ENCODE assay signal across 14 cellular contexts in genomic region chr16:4134434-4134833, GRCh38. TPM values are rescaled to one million over a fixed set of nuclear protein-coding genes. Genes with fewer than 3 reads are reported as not detected.
DNase-seq lines count a peak whose midpoint lies in the region; ATAC-seq and TF ChIP-seq lines count a peak whose summit lies in the region.
"Had no signal": no experiment of that assay in that cellular context is flagged by ENCODE, and none has a peak within 500 bp of the region (broad histone marks: within the 10 kb centered on the region; RNA-seq: fewer than 3 reads in every experiment).

No MANE protein-coding gene starts in this region.

- DNase-seq in astrocyte of the hippocampus (ENCODE audit: low read depth, low spot score) = peak; percentile 20
- DNase-seq in left lung = no peak
- no peak for DNase-seq in mesothelial cell of epicardium (ENCODE audit: low spot score in 2 of 2, unreplicated experiment in 2 of 2)
- no peak for DNase-seq in progenitor cell of endocrine pancreas (ENCODE audit: low spot score, unreplicated experiment)
- DNase-seq: BE2C; C1 segment of cervical spinal cord; CD4-positive, CD25-positive, alpha-beta regulatory T cell; CD8-positive, alpha-beta memory T cell; COR-L47; GOT3 had no signal

- intact Hi-C loops in left lung (cut with DNase I) = no loop called here

- no peak for TF ChIP-seq CTCF in HEK293 (tag by site-specific recombination; IDR thresholded peaks at IDR 0.05)
- TF ChIP-seq CTCF in left lung (IDR thresholded peaks at IDR 0.05) = no peak
- TF ChIP-seq CTCF in mesothelial cell of epicardium (IDR thresholded peaks at IDR 0.05; ENCODE audit: unreplicated experiment) = no peak
- no peak for TF ChIP-seq CTCF in progenitor cell of endocrine pancreas (IDR thresholded peaks at IDR 0.05; ENCODE audit: unreplicated experiment)

- no peaks in the 10 kb centered on the region for H3K36me3 ChIP-seq in HEK293 (ENCODE audit: control insufficient read depth in 2 of 2, insufficient read depth in 1 of 2, low read length in 2 of 2)
- H3K36me3 ChIP-seq in left lung = no peaks in the 10 kb centered on the region
- H3K36me3 ChIP-seq: BE2C had no signal

- H3K4me1 Mint-ChIP-seq in mesothelial cell of epicardium = peaks cover 10% of the 10 kb centered on the region
- peaks cover 5% of the 10 kb centered on the region for H3K4me1 Mint-ChIP-seq in progenitor cell of endocrine pancreas (ENCODE audit: low read depth)
- H3K4me1 Mint-ChIP-seq: CD8-positive, alpha-beta memory T cell had no signal

- no peak overlapping the region for H3K27ac ChIP-seq in HEK293 (ENCODE audit: extremely low read depth, low read depth, low read length)
- H3K27ac ChIP-seq in left lung = no peak overlapping the region

- H3K4me1 ChIP-seq in HEK293 (ENCODE audit: control insufficient read depth, insufficient read depth, low read length) (no peaks in the 10 kb centered on the region), left lung (no peaks in the 10 kb centered on the region)
- H3K4me1 ChIP-seq: BE2C had no signal

- H3K27ac Mint-ChIP-seq in mesothelial cell of epicardium = no peak overlapping the region
- no peak overlapping the region for H3K27ac Mint-ChIP-seq in progenitor cell of endocrine pancreas
- H3K27ac Mint-ChIP-seq: CD4-positive, CD25-positive, alpha-beta regulatory T cell; CD8-positive, alpha-beta memory T cell had no signal

- H3K4me3 ChIP-seq in HEK293 (ENCODE audit: low read depth, low read length) (no peak overlapping the region), left lung (no peak overlapping the region)

- H3K9me3 ChIP-seq in HEK293 (ENCODE audit: control insufficient read depth, insufficient read depth, low read depth, low read length) (no peaks in the 10 kb centered on the region), left lung (peaks cover 0 to 4% of the 10 kb centered on the region in 2 donors)
- H3K9me3 ChIP-seq: BE2C had no signal

- no peaks in the 10 kb centered on the region for H3K27me3 ChIP-seq in left lung
- H3K27me3 ChIP-seq: BE2C had no signal

- POLR2A ChIA-PET in HEK293 (lab: Yijun Ruan, JAX) = interaction anchor here (0.6 kb wide), 1 partner anchor 1994 kb away, joined by 3 read pairs; no protein-coding TSS in a partner anchor

- H3K9me3 Mint-ChIP-seq in mesothelial cell of epicardium (no peaks in the 10 kb centered on the region), progenitor cell of endocrine pancreas (ENCODE audit: low read depth) (no peaks in the 10 kb centered on the region)
- H3K9me3 Mint-ChIP-seq: CD8-positive, alpha-beta memory T cell had no signal

- no peaks in the 10 kb centered on the region for H3K27me3 Mint-ChIP-seq in mesothelial cell of epicardium (ENCODE audit: low read depth)
- H3K27me3 Mint-ChIP-seq in progenitor cell of endocrine pancreas = peaks cover 24% of the 10 kb centered on the region

- no peaks in the 10 kb centered on the region for H3K36me3 Mint-ChIP-seq in mesothelial cell of epicardium
- H3K36me3 Mint-ChIP-seq in progenitor cell of endocrine pancreas (ENCODE audit: insufficient read depth) = no peaks in the 10 kb centered on the region

- CTCF ChIA-PET in HEK293 (lab: Yijun Ruan, JAX) = no interaction called here

- ATAC-seq in left lung (peak; percentile 19), GM21529 (IDR thresholded peaks at IDR 0.05; ENCODE audit: unreplicated experiment) (no peak), GM21360 (IDR thresholded peaks at IDR 0.05; ENCODE audit: unreplicated experiment) (no peak)
- ATAC-seq: HCT116 had no signal

- H3K4me3 Mint-ChIP-seq in mesothelial cell of epicardium = no peak overlapping the region
- H3K4me3 Mint-ChIP-seq in progenitor cell of endocrine pancreas (ENCODE audit: low read depth) = no peak overlapping the region
- H3K4me3 Mint-ChIP-seq: CD4-positive, CD25-positive, alpha-beta regulatory T cell; CD8-positive, alpha-beta memory T cell had no signal

TF ChIP-seq in HEK293, 187 proteins besides CTCF, POLR2A, EP300 and RAD21:
- TF ChIP-seq YY1 (tag by site-specific recombination; IDR thresholded peaks at IDR 0.05) (no peak), ZNF362 (tag by site-specific recombination; IDR thresholded peaks at IDR 0.05) (no peak), ZNF664 (tag by site-specific recombination; IDR thresholded peaks at IDR 0.05) (peak; percentile 89)
TF ChIP-seq in HEK293: peak in this region for 1.

RNA-seq across cellular contexts. Expression of gene ADCY9, which starts 18.2 kb away (rescaled TPM):
- total RNA-seq in left lung (10 to 100 TPM; 39.7 to 61.1 TPM), mesothelial cell of epicardium (10.4 to 13.8 TPM (median 13.1 TPM) in 3 replicates), progenitor cell of endocrine pancreas (4.9 and 6.9 TPM in 2 replicates)
